ENCODE assay signal across 13 cellular contexts in the genomic region with DNA sequence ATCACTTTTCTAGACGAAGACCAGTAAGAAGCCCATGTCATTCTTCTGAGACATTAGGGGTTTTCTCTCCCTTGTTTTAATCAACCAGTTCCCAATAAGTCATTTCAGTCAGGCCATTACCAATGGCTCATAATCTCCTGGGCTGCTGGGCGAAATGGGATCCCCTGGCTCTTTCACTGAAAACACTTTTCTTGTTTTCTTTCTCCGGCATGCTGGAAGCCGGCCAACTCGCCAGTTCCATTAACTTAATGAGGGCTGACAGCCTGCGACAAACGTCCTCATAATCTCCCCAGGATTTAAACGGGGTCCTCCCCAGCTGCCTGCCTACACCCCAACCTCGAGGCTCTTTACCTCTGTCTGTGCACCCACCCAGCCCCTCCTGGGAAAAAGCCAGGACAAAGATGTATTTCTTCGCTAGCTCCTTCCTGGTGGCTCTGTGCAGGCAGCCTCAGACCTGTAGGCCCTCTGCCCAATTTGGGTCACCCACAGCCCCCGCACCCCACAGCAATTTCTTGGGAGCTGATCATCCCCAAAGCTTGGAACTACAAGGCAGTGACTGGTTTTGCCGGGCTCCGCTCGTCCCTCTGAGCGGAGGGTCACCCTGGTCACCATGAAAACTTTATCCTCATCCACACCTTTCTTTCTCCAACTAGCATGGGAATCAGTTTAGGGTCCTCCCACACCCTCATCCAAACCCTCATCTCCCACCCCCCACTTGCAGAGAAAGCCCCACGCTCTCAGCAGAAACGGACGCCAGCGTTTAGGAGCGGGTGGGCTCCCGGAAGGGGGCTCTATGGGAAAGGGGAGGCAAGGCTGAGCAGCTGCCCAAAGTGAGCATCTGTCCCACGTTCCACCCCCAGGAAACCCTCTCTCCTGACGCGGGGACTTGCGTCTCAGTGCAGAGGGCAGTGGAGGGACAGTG. TPM values are rescaled to one million over a fixed set of nuclear protein-coding genes. Genes with fewer than 3 reads are reported as not detected.
DNase-seq lines count a peak whose midpoint lies in the region; ATAC-seq and TF ChIP-seq lines count a peak whose summit lies in the region.
"Had no signal": no experiment of that assay in that cellular context is flagged by ENCODE, and none has a peak within 500 bp of the region (broad histone marks: within the 10 kb centered on the region; RNA-seq: fewer than 3 reads in every experiment).

No MANE protein-coding gene starts in this region.

- TF ChIP-seq CTCF in heart left ventricle (IDR thresholded peaks at IDR 0.05) (no peak), right atrium auricular region (IDR thresholded peaks at IDR 0.05) (no peak), SK-N-SH (IDR thresholded peaks at IDR 0.05) (no peak), mesothelial cell of epicardium (IDR thresholded peaks at IDR 0.05; ENCODE audit: unreplicated experiment) (no peak)

- CTCF ChIA-PET in SK-N-SH (lab: Yijun Ruan, JAX), result interaction anchor here (0.6 to 1.2 kb wide), 3 partner anchors 24 to 219 kb away, joined by 3 read pairs; no protein-coding TSS in a partner anchor

- 81 to 85% (median 83%) methylated on average over 21 to 25 of the region's 25 CpGs for WGBS in heart left ventricle, 4 donors
- WGBS in SK-N-SH (ENCODE audit: low lambda C conversion rate), result 50% methylated on average over 21 of the region's 25 CpGs

- no peak overlapping the region for H3K4me3 Mint-ChIP-seq in mesothelial cell of epicardium
- H3K4me3 Mint-ChIP-seq: activated CD4-positive, alpha-beta T cell treated with anti-CD3 and anti-CD28 coated beads, Interleukin-2, amount 10 ng/mL, durations not matched to agents 7 days and 5 days; dendritic cell treated with granulocyte-macrophage colony-stimulating factor and Interleukin-4, amounts not matched to agents 40 ng/mL and 50 ng/mL, for 4 days had no signal

- no peak overlapping the region for H2AFZ ChIP-seq in SK-N-SH (ENCODE audit: low read depth)

- TF ChIP-seq POLR2A in heart left ventricle (IDR thresholded peaks at IDR 0.05), result no peak

- TF ChIP-seq EP300 in SK-N-SH (IDR thresholded peaks at IDR 0.05; ENCODE audit: borderline replicate concordance in 1 of 2, low read depth in 1 of 2, low read length in 1 of 2), result peak in 1 of 2 experiments; percentile 40; a peak in 1 of 4 replicates

- no peaks in the 10 kb centered on the region for H3K27me3 Mint-ChIP-seq in mesothelial cell of epicardium (ENCODE audit: low read depth)
- H3K27me3 Mint-ChIP-seq: activated CD4-positive, alpha-beta T cell treated with anti-CD3 and anti-CD28 coated beads, Interleukin-2, amount 10 ng/mL, durations not matched to agents 7 days and 5 days; dendritic cell treated with granulocyte-macrophage colony-stimulating factor and Interleukin-4, amounts not matched to agents 40 ng/mL and 50 ng/mL, for 4 days had no signal

- POLR2A ChIA-PET in SK-N-SH (lab: Yijun Ruan, JAX), result no interaction called here

- no peak overlapping the region for H3K9ac ChIP-seq in SK-N-SH

- no peaks in the 10 kb centered on the region for H3K9me3 Mint-ChIP-seq in mesothelial cell of epicardium

- no peak overlapping the region for H3K27ac ChIP-seq in heart left ventricle
- no peak overlapping the region for H3K27ac ChIP-seq in right atrium auricular region
- H3K27ac ChIP-seq in SK-N-SH (ENCODE audit: low read depth in 2 of 2, low read length in 1 of 2), result peak overlapping the region in 1 of 2 experiments; percentile 30; a peak in 1 of 4 replicates
- H3K27ac ChIP-seq: thoracic aorta had no signal

- ATAC-seq in heart left ventricle, result no peak
- ATAC-seq in HG03442 (IDR thresholded peaks at IDR 0.05; ENCODE audit: unreplicated experiment), result no peak
- ATAC-seq in GM19455 (IDR thresholded peaks at IDR 0.05; ENCODE audit: unreplicated experiment), result no peak

- no peaks in the 10 kb centered on the region for H3K4me1 ChIP-seq in heart left ventricle
- no peaks in the 10 kb centered on the region for H3K4me1 ChIP-seq in right atrium auricular region
- H3K4me1 ChIP-seq in SK-N-SH (ENCODE audit: control insufficient read depth in 1 of 2, insufficient read depth in 2 of 2, low read depth in 1 of 2, low read length in 1 of 2), result peaks cover 3 to 42% of the 10 kb centered on the region in 2 experiments; a peak in 2 of 4 replicates

- TF ChIP-seq RAD21 in SK-N-SH (IDR thresholded peaks at IDR 0.05; ENCODE audit: low read length), result no peak

- H3K36me3 Mint-ChIP-seq in mesothelial cell of epicardium, result no peaks in the 10 kb centered on the region

- no peak overlapping the region for H3K4me3 ChIP-seq in heart left ventricle
- no peak overlapping the region for H3K4me3 ChIP-seq in right atrium auricular region
- H3K4me3 ChIP-seq in SK-N-SH (ENCODE audit: low read depth in 2 of 2, low read length in 1 of 2), result no peak overlapping the region
- H3K4me3 ChIP-seq: thoracic aorta had no signal

- H3K27me3 ChIP-seq in heart left ventricle (no peaks in the 10 kb centered on the region), right atrium auricular region (no peaks in the 10 kb centered on the region), SK-N-SH (ENCODE audit: insufficient read depth) (no peaks in the 10 kb centered on the region)

- peaks cover 0 to under 1% (median 0%) of the 10 kb centered on the region in 12 donors for H3K9me3 ChIP-seq in heart left ventricle
- H3K9me3 ChIP-seq in right atrium auricular region, result no peaks in the 10 kb centered on the region
- no peaks in the 10 kb centered on the region for H3K9me3 ChIP-seq in SK-N-SH
- H3K9me3 ChIP-seq: thoracic aorta had no signal

- H3K79me2 ChIP-seq in SK-N-SH (ENCODE audit: insufficient read depth), result no peaks in the 10 kb centered on the region

- 0 out of 2 replicates have a peak overlapping the region, but pooled peaks have one; percentile 7 for H3K4me2 ChIP-seq in SK-N-SH

- no peaks in the 10 kb centered on the region for H3F3A ChIP-seq in SK-N-SH (replicated peaks; ENCODE audit: insufficient read depth)

- intact Hi-C loops in heart left ventricle (cut with DNase I), result loop anchor here in 1 of 10 donors (10.0 kb wide), 1 partner anchor 64 kb away; no protein-coding TSS in a partner anchor

- H3K9me2 ChIP-seq in SK-N-SH, result no peaks in the 10 kb centered on the region

- no peaks in the 10 kb centered on the region for H4K20me1 ChIP-seq in SK-N-SH (ENCODE audit: insufficient read depth)

- DNase-seq in heart left ventricle (peak in 3 of 5 donors; percentile 18 to 61 (median 22)), right atrium auricular region (ENCODE audit: low spot score) (no peak), SK-N-SH (peak; percentile 72), mesothelial cell of epicardium (ENCODE audit: low spot score in 2 of 2, unreplicated experiment in 2 of 2) (peak in 1 of 2 experiments; percentile 75), AG08396 (ENCODE audit: low spot score) (no peak), activated T-cell treated with anti-CD3 and anti-CD28 coated beads for 4 hours (no peak)
- DNase-seq: activated CD4-positive, alpha-beta T cell treated with anti-CD3 and anti-CD28 coated beads, Interleukin-2, amount 10 ng/mL, durations not matched to agents 7 days and 5 days; activated gamma-delta T cell treated with Interleukin-2 at 50 U/mL for 16 hours; NCI-H526 treated with DMSO at 0.1 percent for 48 hours had no signal

- H3K36me3 ChIP-seq in heart left ventricle (no peaks in the 10 kb centered on the region), right atrium auricular region (no peaks in the 10 kb centered on the region), SK-N-SH (replicated peaks in 1 of 2; ENCODE audit: control insufficient read depth in 1 of 2, insufficient read depth in 2 of 2, low read length in 1 of 2) (no peaks in the 10 kb centered on the region)
- H3K36me3 ChIP-seq: thoracic aorta had no signal

- peak overlapping the region; percentile 93 for H3K27ac Mint-ChIP-seq in mesothelial cell of epicardium
- H3K27ac Mint-ChIP-seq: activated CD4-positive, alpha-beta T cell treated with anti-CD3 and anti-CD28 coated beads, Interleukin-2, amount 10 ng/mL, durations not matched to agents 7 days and 5 days; dendritic cell treated with granulocyte-macrophage colony-stimulating factor and Interleukin-4, amounts not matched to agents 40 ng/mL and 50 ng/mL, for 4 days had no signal

- peaks cover 58% of the 10 kb centered on the region for H3K4me1 Mint-ChIP-seq in mesothelial cell of epicardium
- H3K4me1 Mint-ChIP-seq: activated CD4-positive, alpha-beta T cell treated with anti-CD3 and anti-CD28 coated beads, Interleukin-2, amount 10 ng/mL, durations not matched to agents 7 days and 5 days had no signal

TF ChIP-seq in SK-N-SH, 30 proteins besides CTCF, POLR2A, EP300 and RAD21:
- TF ChIP-seq NFIC (IDR thresholded peaks at IDR 0.05; ENCODE audit: borderline replicate concordance) (peak; percentile 55; the same call in 1 of the 2 replicates), NRF1 (IDR thresholded peaks at IDR 0.05; ENCODE audit: low read depth, low read length) (no peak), EZH2phosphoT487 (IDR thresholded peaks at IDR 0.05; ENCODE audit: borderline replicate concordance, low read depth) (no peak), FOXJ3 (CRISPR knock-in tag; IDR thresholded peaks at IDR 0.05) (no peak), JUND (IDR thresholded peaks at IDR 0.05) (no peak)
- TF ChIP-seq, protein P1, sequence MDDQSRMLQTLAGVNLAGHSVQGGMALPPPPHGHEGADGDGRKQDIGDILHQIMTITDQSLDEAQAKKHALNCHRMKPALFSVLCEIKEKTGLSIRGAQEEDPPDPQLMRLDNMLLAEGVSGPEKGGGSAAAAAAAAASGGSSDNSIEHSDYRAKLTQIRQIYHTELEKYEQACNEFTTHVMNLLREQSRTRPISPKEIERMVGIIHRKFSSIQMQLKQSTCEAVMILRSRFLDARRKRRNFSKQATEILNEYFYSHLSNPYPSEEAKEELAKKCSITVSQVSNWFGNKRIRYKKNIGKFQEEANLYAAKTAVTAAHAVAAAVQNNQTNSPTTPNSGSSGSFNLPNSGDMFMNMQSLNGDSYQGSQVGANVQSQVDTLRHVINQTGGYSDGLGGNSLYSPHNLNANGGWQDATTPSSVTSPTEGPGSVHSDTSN (IDR thresholded peaks at IDR 0.05), result peak; percentile 70

RNA-seq across cellular contexts. Expression of a gene that starts 51.1 kb away (rescaled TPM):
- total RNA-seq in heart left ventricle (under 1 TPM; 0.28 to 0.93 (median 0.40) TPM), right atrium auricular region (under 1 TPM; 0.35 to 0.37 TPM), mesothelial cell of epicardium (30.5 to 35.1 TPM (median 31.9 TPM) in 3 replicates)
- polyA plus RNA-seq in heart left ventricle (under 1 TPM; 0.14 to 0.57 TPM), SK-N-SH (2012; rRNA removed) (0.03 and 0.05 TPM in 2 replicates)
- under 0.01 TPM in 2 replicates for polyA plus RNA-seq in SK-N-SH (2012; cell fraction: cytosol; rRNA removed)
- 0.23 and 0.37 TPM in 2 replicates for polyA plus RNA-seq in SK-N-SH (2012; cell fraction: nucleus; rRNA removed)

Comparison
In these comparisons a context has a peak if more than half of its experiments do, and no peak if none do; other contexts are left out.
1. DNase-seq: peak in heart left ventricle (3 of 5) and SK-N-SH (single experiment); none in right atrium auricular region (single experiment), AG08396 (single experiment) and activated T-cell treated with anti-CD3 and anti-CD28 coated beads for 4 hours (single experiment).
2. RNA of a gene that starts 51.1 kb away (total RNA-seq): 30.5 to 35.1 TPM in mesothelial cell of epicardium; 0.28 to 0.93 TPM in heart left ventricle and 0.35 to 0.37 TPM in right atrium auricular region; every median in the first group is over 10 times any median in the second.